Comparison of ENCODE assay signal across 15 cellular contexts in genomic region chr16:50272687-50273381, GRCh38. TPM values are rescaled to one million over a fixed set of nuclear protein-coding genes. Genes with fewer than 3 reads are reported as not detected.
DNase-seq lines count a peak whose midpoint lies in the region; ATAC-seq and TF ChIP-seq lines count a peak whose summit lies in the region.
"Had no signal": no experiment of that assay in that cellular context is flagged by ENCODE, and none has a peak within 500 bp of the region (broad histone marks: within the 10 kb centered on the region; RNA-seq: fewer than 3 reads in every experiment).

No MANE protein-coding gene starts in this region.

- H3K79me2 ChIP-seq in DOHH2 (ENCODE audit: control insufficient read depth, low read length) (peaks cover 27% of the 10 kb centered on the region), Karpas-422 (ENCODE audit: low read length) (peaks cover 31% of the 10 kb centered on the region)

- no peak overlapping the region for H3K27ac ChIP-seq in DOHH2 (ENCODE audit: low read depth, low read length)
- H3K27ac ChIP-seq in Karpas-422 (ENCODE audit: low read length): no peak overlapping the region
- H3K27ac ChIP-seq: psoas muscle had no signal

- no peak overlapping the region for H2AFZ ChIP-seq in Karpas-422 (ENCODE audit: low read length)

- H3K36me3 ChIP-seq in DOHH2 (ENCODE audit: control insufficient read depth, low read length): no peaks in the 10 kb centered on the region
- peaks cover 4% of the 10 kb centered on the region; the same call in 1 of the 2 replicates for H3K36me3 ChIP-seq in Karpas-422 (ENCODE audit: insufficient read depth, low read length)

- H3K36me3 Mint-ChIP-seq in CD14-positive monocyte (peaks cover 10 to 36% of the 10 kb centered on the region in 2 donors), mesothelial cell of epicardium (no peaks in the 10 kb centered on the region)
- peaks cover 26% of the 10 kb centered on the region for H3K36me3 Mint-ChIP-seq in activated T-helper 1 cell treated with anti-CD3 and anti-CD28 coated beads, Interleukin-12 subunit alpha, Interleukin-12 subunit beta, Interleukin-2, Interleukin-4 antibody, amounts not matched to agents 30 ng/mL and 10 ng/mL and 1 ng/mL, durations not matched to agents 14 hours and 24 hours and 36 hours (ENCODE audit: low read depth)
- peaks cover 0 to 4% (median 2%) of the 10 kb centered on the region in 3 donors for H3K36me3 Mint-ChIP-seq in naive thymus-derived CD8-positive, alpha-beta T cell

- no peaks in the 10 kb centered on the region for H4K20me1 ChIP-seq in DOHH2 (ENCODE audit: control insufficient read depth, insufficient read depth, low read depth, low read length)
- peaks cover 3% of the 10 kb centered on the region; the same call in 1 of the 2 replicates for H4K20me1 ChIP-seq in Karpas-422 (ENCODE audit: insufficient read depth, low read depth, low read length)

- intact Hi-C loops in CD14-positive monocyte (cut with micrococcal nuclease): loop anchor here (10.0 kb wide), 2 partner anchors 178 to 422 kb away; partner anchors contain the start of gene NOD2 (in 1 of the 2)
- intact Hi-C loops in activated T-helper 1 cell treated with anti-CD3 and anti-CD28 coated beads, Interleukin-12 subunit alpha, Interleukin-12 subunit beta, Interleukin-2, Interleukin-4 antibody, amounts not matched to agents 30 ng/mL and 10 ng/mL and 1 ng/mL, durations not matched to agents 14 hours and 24 hours and 36 hours (cut with micrococcal nuclease): loop anchor here (10.0 kb wide), 1 partner anchor 272 kb away; the partner anchor contains the start of gene NKD1

- peaks cover 9% of the 10 kb centered on the region; the same call in 1 of the 2 replicates for H3F3A ChIP-seq in DOHH2 (ENCODE audit: control insufficient read depth, insufficient read depth)

- POLR2A ChIA-PET in naive thymus-derived CD8-positive, alpha-beta T cell (lab: Charles Lee): interaction anchor here (0.8 to 15.0 kb wide), 8 partner anchors 11 to 121 kb away, joined by 3 to 238 read pairs (median 7); no protein-coding TSS in a partner anchor

- H3K9me3 Mint-ChIP-seq in CD14-positive monocyte: peaks cover 0 to 2% (median 0%) of the 10 kb centered on the region in 7 donors
- H3K9me3 Mint-ChIP-seq in activated T-helper 1 cell treated with anti-CD3 and anti-CD28 coated beads, Interleukin-12 subunit alpha, Interleukin-12 subunit beta, Interleukin-2, Interleukin-4 antibody, amounts not matched to agents 30 ng/mL and 10 ng/mL and 1 ng/mL, durations not matched to agents 14 hours and 24 hours and 36 hours: no peaks in the 10 kb centered on the region
- H3K9me3 Mint-ChIP-seq in naive thymus-derived CD8-positive, alpha-beta T cell: no peaks in the 10 kb centered on the region
- H3K9me3 Mint-ChIP-seq in mesothelial cell of epicardium: no peaks in the 10 kb centered on the region

- H3K4me3 ChIP-seq in DOHH2 (ENCODE audit: low read length) (no peak overlapping the region), Karpas-422 (ENCODE audit: low read length) (no peak overlapping the region)
- H3K4me3 ChIP-seq: mucosa of descending colon, psoas muscle had no signal

- TF ChIP-seq CTCF in CD14-positive monocyte (IDR thresholded peaks at IDR 0.05): no peak
- no peak for TF ChIP-seq CTCF in DOHH2 (IDR thresholded peaks at IDR 0.05; ENCODE audit: low read depth, low read length, poor library complexity, severe bottlenecking)
- TF ChIP-seq CTCF in mesothelial cell of epicardium (IDR thresholded peaks at IDR 0.05; ENCODE audit: unreplicated experiment): no peak

- peak overlapping the region; percentile 98 to 100 (median 100) for H3K27ac Mint-ChIP-seq in CD14-positive monocyte
- H3K27ac Mint-ChIP-seq in activated T-helper 1 cell treated with anti-CD3 and anti-CD28 coated beads, Interleukin-12 subunit alpha, Interleukin-12 subunit beta, Interleukin-2, Interleukin-4 antibody, amounts not matched to agents 30 ng/mL and 10 ng/mL and 1 ng/mL, durations not matched to agents 14 hours and 24 hours and 36 hours: no peak overlapping the region
- H3K27ac Mint-ChIP-seq in naive thymus-derived CD8-positive, alpha-beta T cell: peak overlapping the region; percentile 95 to 99 (median 97)
- H3K27ac Mint-ChIP-seq in mesothelial cell of epicardium: no peak overlapping the region

- DNase-seq in CD14-positive monocyte (ENCODE audit: low spot score) (peak; percentile 31), mesothelial cell of epicardium (ENCODE audit: low spot score in 2 of 2, unreplicated experiment in 2 of 2) (no peak), Karpas-422 (no peak), AML-193 (lab: John Stamatoyannopoulos, UW) (no peak)
- no peak for DNase-seq in activated T-helper 1 cell treated with anti-CD3 and anti-CD28 coated beads, Interleukin-12 subunit alpha, Interleukin-12 subunit beta, Interleukin-2, Interleukin-4 antibody, amounts not matched to agents 30 ng/mL and 10 ng/mL and 1 ng/mL, durations not matched to agents 14 hours and 24 hours and 36 hours (ENCODE audit: low spot score)
- DNase-seq in naive thymus-derived CD8-positive, alpha-beta T cell: peak in 1 of 10 donors; percentile 23
- DNase-seq: activated CD4-positive, CD25-positive, alpha-beta regulatory T cell treated with anti-CD3 and anti-CD28 coated beads, Interleukin-2, amount 50 U/mL, for 72 hours; caudate nucleus; COR-L47; GDM1; NCI-H1092 treated with DMSO at 0.1 percent for 48 hours; stimulated activated CD4-positive, alpha-beta T cell treated with anti-CD3 and anti-CD28 coated beads, Interleukin-1b, Interleukin-23, amount 100 ng/mL, for 48 hours had no signal

- no peak for ATAC-seq in naive thymus-derived CD8-positive, alpha-beta T cell
- ATAC-seq: psoas muscle had no signal

- peaks cover 87% of the 10 kb centered on the region for H3K4me1 Mint-ChIP-seq in CD14-positive monocyte
- peaks cover 94% of the 10 kb centered on the region for H3K4me1 Mint-ChIP-seq in activated T-helper 1 cell treated with anti-CD3 and anti-CD28 coated beads, Interleukin-12 subunit alpha, Interleukin-12 subunit beta, Interleukin-2, Interleukin-4 antibody, amounts not matched to agents 30 ng/mL and 10 ng/mL and 1 ng/mL, durations not matched to agents 14 hours and 24 hours and 36 hours (ENCODE audit: low read depth)
- peaks cover 50 to 97% (median 93%) of the 10 kb centered on the region in 4 donors for H3K4me1 Mint-ChIP-seq in naive thymus-derived CD8-positive, alpha-beta T cell
- H3K4me1 Mint-ChIP-seq in mesothelial cell of epicardium: no peaks in the 10 kb centered on the region

- H3K4me2 ChIP-seq in DOHH2 (ENCODE audit: low read length) (peak overlapping the region; percentile 83; the same call in 1 of the 2 replicates), Karpas-422 (ENCODE audit: low read depth, low read length, poor library complexity, severe bottlenecking) (no peak overlapping the region)

- no peaks in the 10 kb centered on the region for H3K27me3 Mint-ChIP-seq in CD14-positive monocyte (ENCODE audit: low read depth in 3 of 3)
- no peaks in the 10 kb centered on the region for H3K27me3 Mint-ChIP-seq in activated T-helper 1 cell treated with anti-CD3 and anti-CD28 coated beads, Interleukin-12 subunit alpha, Interleukin-12 subunit beta, Interleukin-2, Interleukin-4 antibody, amounts not matched to agents 30 ng/mL and 10 ng/mL and 1 ng/mL, durations not matched to agents 14 hours and 24 hours and 36 hours (ENCODE audit: insufficient read depth)
- H3K27me3 Mint-ChIP-seq in naive thymus-derived CD8-positive, alpha-beta T cell: no peaks in the 10 kb centered on the region
- no peaks in the 10 kb centered on the region for H3K27me3 Mint-ChIP-seq in mesothelial cell of epicardium (ENCODE audit: low read depth)

- H3K4me3 Mint-ChIP-seq in CD14-positive monocyte (peak overlapping the region; percentile 99 to 100), mesothelial cell of epicardium (no peak overlapping the region)
- H3K4me3 Mint-ChIP-seq in activated T-helper 1 cell treated with anti-CD3 and anti-CD28 coated beads, Interleukin-12 subunit alpha, Interleukin-12 subunit beta, Interleukin-2, Interleukin-4 antibody, amounts not matched to agents 30 ng/mL and 10 ng/mL and 1 ng/mL, durations not matched to agents 14 hours and 24 hours and 36 hours: peak overlapping the region; percentile 95
- H3K4me3 Mint-ChIP-seq in naive thymus-derived CD8-positive, alpha-beta T cell: peak overlapping the region; percentile 82 to 94 (median 90)

- no peaks in the 10 kb centered on the region for H3K9me2 ChIP-seq in DOHH2 (replicated peaks; ENCODE audit: control insufficient read depth, low read length)
- no peaks in the 10 kb centered on the region for H3K9me2 ChIP-seq in Karpas-422 (replicated peaks; ENCODE audit: insufficient read depth, low read length)

- no peak overlapping the region for H3K9ac ChIP-seq in Karpas-422 (ENCODE audit: low read length)

- no peaks in the 10 kb centered on the region for H3K9me3 ChIP-seq in DOHH2 (ENCODE audit: control insufficient read depth, insufficient read depth, low read length)
- H3K9me3 ChIP-seq in Karpas-422 (ENCODE audit: low read length): no peaks in the 10 kb centered on the region
- H3K9me3 ChIP-seq: mucosa of descending colon, psoas muscle had no signal

- no peaks in the 10 kb centered on the region for H3K27me3 ChIP-seq in DOHH2 (ENCODE audit: control insufficient read depth, low read length)
- no peaks in the 10 kb centered on the region for H3K27me3 ChIP-seq in Karpas-422 (ENCODE audit: low read length)

- H3K4me1 ChIP-seq in DOHH2 (ENCODE audit: control insufficient read depth, low read length): peaks cover 50% of the 10 kb centered on the region
- H3K4me1 ChIP-seq in Karpas-422 (ENCODE audit: low read length): peaks cover 33% of the 10 kb centered on the region
- H3K4me1 ChIP-seq: psoas muscle had no signal

RNA-seq across cellular contexts. Expression of gene ADCY7, which starts 6.5 kb away (rescaled TPM):
- 10 to 100 TPM; 53.1 to 91.5 TPM for polyA plus RNA-seq in CD14-positive monocyte
- 78.0 and 81.9 TPM in 2 replicates for total RNA-seq in activated T-helper 1 cell treated with anti-CD3 and anti-CD28 coated beads, Interleukin-12 subunit alpha, Interleukin-12 subunit beta, Interleukin-2, Interleukin-4 antibody, amounts not matched to agents 30 ng/mL and 10 ng/mL and 1 ng/mL, durations not matched to agents 14 hours and 24 hours and 36 hours
- 100 to 1,000 TPM; 133 to 135 TPM for total RNA-seq in naive thymus-derived CD8-positive, alpha-beta T cell
- 10 to 100 TPM; 60.1 to 72.8 (median 64.6) TPM for polyA plus RNA-seq in naive thymus-derived CD8-positive, alpha-beta T cell
- 23.5 to 25.7 TPM (median 24.8 TPM) in 3 replicates for total RNA-seq in mesothelial cell of epicardium
- 27.5 and 45.5 TPM in 2 replicates for total RNA-seq in Karpas-422 (2014; rRNA removed; shearing (Covaris generic); ENCODE audit: low replicate concordance)

Comparison
In these comparisons a context has a peak if more than half of its experiments do, and no peak if none do; other contexts are left out.
1. H3K27ac Mint-ChIP-seq: peak in CD14-positive monocyte (7 of 7) and naive thymus-derived CD8-positive, alpha-beta T cell (10 of 10); none in activated T-helper 1 cell treated with anti-CD3 and anti-CD28 coated beads, Interleukin-12 subunit alpha, Interleukin-12 subunit beta, Interleukin-2, Interleukin-4 antibody, amounts not matched to agents 30 ng/mL and 10 ng/mL and 1 ng/mL, durations not matched to agents 14 hours and 24 hours and 36 hours (single experiment) and mesothelial cell of epicardium (single experiment).